In genomic region chr10:810351-810846, GRCh38 we compare ENCODE assay signal across 10 cellular contexts.
DNase-seq lines count a peak whose midpoint lies in the region; ATAC-seq and TF ChIP-seq lines count a peak whose summit lies in the region.
"Had no signal": no experiment of that assay in that cellular context is flagged by ENCODE, and none has a peak within 500 bp of the region (broad histone marks: within the 10 kb centered on the region; RNA-seq: fewer than 3 reads in every experiment).

No MANE protein-coding gene starts in this region.

- H3K9me3 ChIP-seq in SJCRH30 (replicated peaks): no peaks in the 10 kb centered on the region
- H3K9me3 ChIP-seq in transverse colon: no peaks in the 10 kb centered on the region

- no peak overlapping the region for H3K4me3 ChIP-seq in SJCRH30
- H3K4me3 ChIP-seq in transverse colon: no peak overlapping the region

- no peak for TF ChIP-seq EP300 in transverse colon (IDR thresholded peaks at IDR 0.05; ENCODE audit: low read depth)

- POLR2A ChIA-PET in activated CD4-positive, alpha-beta T cell treated with anti-CD3 and anti-CD28 coated beads for 36 hours (lab: Charles Lee): no interaction called here

- CTCF ChIA-PET in activated CD4-positive, alpha-beta T cell treated with anti-CD3 and anti-CD28 coated beads for 36 hours (lab: Charles Lee): interaction anchor here (0.6 to 1.3 kb wide), 3 partner anchors 15 to 299 kb away, joined by 3 to 4 read pairs (median 3); no protein-coding TSS in a partner anchor

- H3K27ac Mint-ChIP-seq in activated CD4-positive, alpha-beta T cell treated with anti-CD3 and anti-CD28 coated beads for 36 hours: no peak overlapping the region

- H3K9me3 Mint-ChIP-seq in activated CD4-positive, alpha-beta T cell treated with anti-CD3 and anti-CD28 coated beads for 36 hours (ENCODE audit: low read depth): no peaks in the 10 kb centered on the region

- no peak for TF ChIP-seq POLR2A in transverse colon (IDR thresholded peaks at IDR 0.05)

- H3K27me3 ChIP-seq in SJCRH30 (no peaks in the 10 kb centered on the region), transverse colon (no peaks in the 10 kb centered on the region)

- H3K36me3 ChIP-seq in SJCRH30 (peaks cover 4% of the 10 kb centered on the region; the same call in 1 of the 2 replicates), transverse colon (peaks cover 0 to 61% (median 30%) of the 10 kb centered on the region in 4 donors)

- 87% methylated on average over 16 of the region's 16 CpGs; no CpG with 5 or more reads in 1 of the 2 donors for WGBS in transverse colon (ENCODE audit: low coverage in 1 of 2), 2 donors

- peak; percentile 17 to 35 (median 24) for TF ChIP-seq CTCF in transverse colon (IDR thresholded peaks at IDR 0.05)

- H3K36me3 Mint-ChIP-seq in activated CD4-positive, alpha-beta T cell treated with anti-CD3 and anti-CD28 coated beads for 36 hours (ENCODE audit: low read depth): peaks cover 57% of the 10 kb centered on the region

- H3K4me3 Mint-ChIP-seq in activated CD4-positive, alpha-beta T cell treated with anti-CD3 and anti-CD28 coated beads for 36 hours: no peak overlapping the region

- no peak overlapping the region for H3K27ac ChIP-seq in SJCRH30
- H3K27ac ChIP-seq in transverse colon: no peak overlapping the region

- intact Hi-C loops in activated CD4-positive, alpha-beta T cell treated with anti-CD3 and anti-CD28 coated beads for 36 hours (cut with DNase I, micrococcal nuclease): loop anchor here in 1 of 2 experiments (2.0 kb wide), 1 partner anchor 300 kb away; no protein-coding TSS in a partner anchor
- intact Hi-C loops in transverse colon (cut with DNase I; ENCODE audit: low total_unique reads): no loop called here

- H3K27me3 Mint-ChIP-seq in activated CD4-positive, alpha-beta T cell treated with anti-CD3 and anti-CD28 coated beads for 36 hours: no peaks in the 10 kb centered on the region

- no peak for ATAC-seq in activated CD4-positive, alpha-beta T cell treated with anti-CD3 and anti-CD28 coated beads for 36 hours
- ATAC-seq: Panc1 had no signal

- no peaks in the 10 kb centered on the region for H3K4me1 ChIP-seq in SJCRH30
- no peaks in the 10 kb centered on the region for H3K4me1 ChIP-seq in transverse colon

- in situ Hi-C loops in transverse colon (cut with MboI; ENCODE audit: low pct_ligation_motif_present in 1 of 4, low pct_unique_long_range_greater_than_20kb in 1 of 4, low sequenced_read_pairs in 3 of 4): no loop called here

- DNase-seq in activated CD4-positive, alpha-beta T cell treated with anti-CD3 and anti-CD28 coated beads for 36 hours: peak; percentile 29
- DNase-seq in activated CD4-positive, alpha-beta T cell treated with anti-CD3 and anti-CD28 coated beads, Interleukin-2, amount 50 U/mL, for 1 hour: no peak
- DNase-seq in SJCRH30: peak; percentile 57 to 69
- peak; percentile 42 for DNase-seq in globus pallidus (ENCODE audit: low spot score)
- DNase-seq in transverse colon: no peak
- no peak for DNase-seq in KG1 (lab: John Stamatoyannopoulos, UW)
- no peak for DNase-seq in NCI-H524 treated with DMSO at 0.1 percent for 48 hours (lab: John Stamatoyannopoulos, UW)
- no peak for DNase-seq in NCI-H774 (lab: John Stamatoyannopoulos, UW)
- DNase-seq: activated naive CD4-positive, alpha-beta T cell treated with anti-CD3 and anti-CD28 coated beads, Interleukin-2, amount 50 U/mL, for 16 hours had no signal

- H3K4me1 Mint-ChIP-seq in activated CD4-positive, alpha-beta T cell treated with anti-CD3 and anti-CD28 coated beads for 36 hours: no peaks in the 10 kb centered on the region

Comparison
In these comparisons a context has a peak if more than half of its experiments do, and no peak if none do; other contexts are left out.
1. DNase-seq: peak in activated CD4-positive, alpha-beta T cell treated with anti-CD3 and anti-CD28 coated beads for 36 hours (single experiment), SJCRH30 (2 of 2) and globus pallidus (single experiment); none in activated CD4-positive, alpha-beta T cell treated with anti-CD3 and anti-CD28 coated beads, Interleukin-2, amount 50 U/mL, for 1 hour (single experiment), transverse colon (single experiment), KG1 (single experiment), NCI-H524 treated with DMSO at 0.1 percent for 48 hours (single experiment) and NCI-H774 (single experiment).